ENCODE assay signal across 8 cellular contexts in the genomic region with DNA sequence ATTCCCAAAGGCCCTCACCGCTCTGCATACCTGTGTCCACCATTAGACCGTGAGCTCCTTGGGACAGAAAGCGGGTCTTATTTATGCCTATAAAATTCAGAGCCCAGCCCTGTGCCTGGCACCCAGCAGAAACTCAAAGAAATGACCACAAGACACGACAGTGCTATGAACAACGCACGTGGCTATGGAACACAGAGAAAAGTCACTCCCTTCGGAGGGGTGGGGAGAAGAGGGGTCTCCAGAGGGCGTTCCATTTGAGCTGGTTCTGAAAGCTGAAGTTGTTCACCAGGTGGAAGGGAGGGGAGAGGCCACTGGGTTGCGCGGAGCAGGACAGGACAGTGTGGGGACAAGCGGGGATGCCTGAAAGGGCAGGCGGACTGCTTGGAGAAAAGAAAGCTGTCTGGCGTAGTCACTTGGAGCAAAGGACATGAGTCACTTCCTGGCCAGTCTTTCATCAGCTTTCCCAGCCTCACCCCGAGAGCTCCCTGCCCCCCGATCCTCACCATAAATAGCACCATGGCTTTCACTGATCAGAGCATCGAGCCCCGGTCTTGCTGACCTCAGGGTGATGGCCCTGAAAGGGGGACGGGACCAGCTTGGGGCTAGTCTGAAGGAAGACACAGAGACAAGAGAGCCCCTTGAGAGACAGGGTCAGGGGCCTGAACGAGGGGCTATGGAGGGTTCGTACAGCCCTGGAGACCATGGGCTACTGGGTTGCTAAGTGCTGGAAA. TPM values are rescaled to one million over a fixed set of nuclear protein-coding genes. Genes with fewer than 3 reads are reported as not detected.
DNase-seq lines count a peak whose midpoint lies in the region; ATAC-seq and TF ChIP-seq lines count a peak whose summit lies in the region.

No MANE protein-coding gene starts in this region.

- POLR2A ChIA-PET in RWPE1 (lab: Yijun Ruan, JAX; ENCODE audit: low non-redundant PET) = interaction anchor here (0.5 to 1.0 kb wide), 2 partner anchors 84 to 262 kb away, joined by 3 to 5 read pairs; no protein-coding TSS in a partner anchor

- H3K4me3 ChIP-seq in GM12865 (ENCODE audit: low read depth, low read length) (no peak overlapping the region), dorsolateral prefrontal cortex (peak overlapping the region in 3 of 59 donors; percentile 2 to 10 (median 9)), lung (no peak overlapping the region)

- peak overlapping the region; percentile 92 for H3K27ac ChIP-seq in RWPE1
- peak overlapping the region; percentile 23 to 94 (median 82) for H3K27ac ChIP-seq in dorsolateral prefrontal cortex
- H3K27ac ChIP-seq in lung (ENCODE audit: low read depth in 1 of 2, low read length in 1 of 2) = peak overlapping the region; percentile 88 to 93
- H3K27ac ChIP-seq in temporal lobe (ENCODE audit: low read depth, low read length) = peak overlapping the region; percentile 88

- DNase-seq in GM12865 (ENCODE audit: low read depth) = peak; percentile 8
- peak; percentile 80 for DNase-seq in RWPE1 (ENCODE audit: low spot score)
- DNase-seq in dorsolateral prefrontal cortex = peak in 5 of 10 donors; percentile 47 to 62 (median 49)
- DNase-seq in lung (ENCODE audit: low spot score) = peak; percentile 56
- DNase-seq in activated effector memory CD4-positive, alpha-beta T cell treated with anti-CD3 and anti-CD28 coated beads, Interleukin-2, amount 50 U/mL, for 16 hours = no peak

- H3K27me3 ChIP-seq in dorsolateral prefrontal cortex (no peaks in the 10 kb centered on the region), lung (ENCODE audit: control insufficient read depth, insufficient read depth) (no peaks in the 10 kb centered on the region)

- intact Hi-C loops in dorsolateral prefrontal cortex (cut with DNase I) = loop anchor here in 1 of 2 donors (2.0 kb wide), 1 partner anchor 49 kb away; no protein-coding TSS in a partner anchor

- no peaks in the 10 kb centered on the region for H3K9me3 ChIP-seq in lung (ENCODE audit: control insufficient read depth in 2 of 2, insufficient read depth in 1 of 2, low read length in 1 of 2)

- WGBS in lung, 2 donors = 35 to 44% methylated on average over 20 of the region's 20 CpGs

- TF ChIP-seq CTCF in GM12865 (IDR thresholded peaks at IDR 0.05; ENCODE audit: insufficient read depth, low read depth, low read length, missing control alignments) (no peak), RWPE1 (conservative IDR thresholded peaks at IDR 0.05; ENCODE audit: low read depth) (no peak), dorsolateral prefrontal cortex (IDR thresholded peaks at IDR 0.05 in 54 of 56, conservative IDR thresholded peaks at IDR 0.05 in 2 of 56; ENCODE audit: low read depth in 1 of 56, partially characterized antibody in 56 of 56) (no peak), lung (IDR thresholded peaks at IDR 0.05; ENCODE audit: control extremely low read depth, extremely low read depth) (no peak)

- ATAC-seq in lung (ENCODE audit: insufficient read depth, low FRiP score) = peak; percentile 51
- ATAC-seq in GM21619 (IDR thresholded peaks at IDR 0.05; ENCODE audit: unreplicated experiment) = no peak
- no peak for ATAC-seq in GM19328 (IDR thresholded peaks at IDR 0.05; ENCODE audit: unreplicated experiment)

- CTCF ChIA-PET in RWPE1 (lab: Yijun Ruan, JAX) = interaction anchor here (0.6 to 2.7 kb wide), 4 partner anchors 9 to 109 kb away, joined by 3 to 11 read pairs (median 7); no protein-coding TSS in a partner anchor

- H3K4me1 ChIP-seq in lung (ENCODE audit: control insufficient read depth in 2 of 2, insufficient read depth in 2 of 2, low read length in 2 of 2) = peaks cover 10 to 26% of the 10 kb centered on the region in 2 donors

- peaks cover 0 to 14% of the 10 kb centered on the region in 2 donors for H3K36me3 ChIP-seq in lung (ENCODE audit: control insufficient read depth in 2 of 2, insufficient read depth in 2 of 2, low read length in 2 of 2)

RNA-seq across cellular contexts. Expression of a gene that starts 28.5 kb away (rescaled TPM):
- 100 to 1,000 TPM in 2 of 120 experiments, 10 to 100 TPM in 118; 38.8 to 122 (median 62.6) TPM for total RNA-seq in dorsolateral prefrontal cortex
- 100 to 1,000 TPM; 105 to 129 TPM for total RNA-seq in lung
- 100 to 1,000 TPM in 1 of 2 donors, 10 to 100 TPM in 1; 55.7 to 104 TPM for polyA plus RNA-seq in lung
- total RNA-seq in temporal lobe = 9.8 TPM
